14 cellular contexts compared by ENCODE assay signal in genomic region chr6:110158479-110158878, GRCh38. TPM values are rescaled to one million over a fixed set of nuclear protein-coding genes. Genes with fewer than 3 reads are reported as not detected.
DNase-seq lines count a peak whose midpoint lies in the region; ATAC-seq and TF ChIP-seq lines count a peak whose summit lies in the region.
"Had no signal": no experiment of that assay in that cellular context is flagged by ENCODE, and none has a peak within 500 bp of the region (broad histone marks: within the 10 kb centered on the region; RNA-seq: fewer than 3 reads in every experiment).

No MANE protein-coding gene starts in this region.

- peak; percentile 6 for DNase-seq in HT1080 (ENCODE audit: low read depth)
- DNase-seq in RWPE1 (ENCODE audit: low spot score): peak; percentile 16
- DNase-seq in endodermal cell: no peak
- DNase-seq in iris pigment epithelial cell (ENCODE audit: low read depth): peak; percentile 21
- no peak for DNase-seq in type B pancreatic cell (ENCODE audit: extremely low spot score, unreplicated experiment)
- no peak for DNase-seq in HT-29 (ENCODE audit: low spot score)
- DNase-seq: BE2C; CD4-positive, alpha-beta memory T cell; DMS79; GDM1 had no signal

- no peaks in the 10 kb centered on the region for H3K27me3 ChIP-seq in endodermal cell (ENCODE audit: control insufficient read depth, insufficient read depth, low read length, poor library complexity, severe bottlenecking)
- H3K27me3 ChIP-seq: BE2C had no signal

- H3K4me1 Mint-ChIP-seq in endodermal cell (peaks cover 5% of the 10 kb centered on the region), type B pancreatic cell (ENCODE audit: unreplicated experiment) (no peaks in the 10 kb centered on the region)
- H3K4me1 Mint-ChIP-seq: CD4-positive, alpha-beta memory T cell had no signal

- H3K4me3 ChIP-seq in endodermal cell (ENCODE audit: low read length): peak overlapping the region; percentile 42

- WGBS in endodermal cell (ENCODE audit: insufficient coverage in 1 of 2, insufficient read length in 1 of 2), 2 experiments: 100% methylated on average over 1 of the region's 1 CpG

- POLR2A ChIA-PET in RWPE1 (lab: Yijun Ruan, JAX; ENCODE audit: low non-redundant PET): no interaction called here

- H3K36me3 Mint-ChIP-seq in endodermal cell (ENCODE audit: low read depth) (peaks cover 13% of the 10 kb centered on the region), type B pancreatic cell (peaks cover 18% of the 10 kb centered on the region)
- H3K36me3 Mint-ChIP-seq: CD4-positive, alpha-beta memory T cell had no signal

- H3K9me3 ChIP-seq in endodermal cell (ENCODE audit: control insufficient read depth, low read length): peaks cover 13% of the 10 kb centered on the region
- H3K9me3 ChIP-seq: BE2C had no signal

- TF ChIP-seq CTCF in RWPE1 (conservative IDR thresholded peaks at IDR 0.05; ENCODE audit: low read depth): no peak
- TF ChIP-seq CTCF in endodermal cell (conservative IDR thresholded peaks at IDR 0.05): no peak
- TF ChIP-seq CTCF in type B pancreatic cell (conservative IDR thresholded peaks at IDR 0.05): no peak

- H3K9me3 Mint-ChIP-seq in endodermal cell (peaks cover 12% of the 10 kb centered on the region), type B pancreatic cell (peaks cover under 1% of the 10 kb centered on the region)

- H3K27ac Mint-ChIP-seq in endodermal cell: no peak overlapping the region
- H3K27ac Mint-ChIP-seq in type B pancreatic cell: no peak overlapping the region
- H3K27ac Mint-ChIP-seq: CD4-positive, alpha-beta memory T cell had no signal

- CTCF ChIA-PET in RWPE1 (lab: Yijun Ruan, JAX): interaction anchor here (1.1 kb wide), 1 partner anchor 20 kb away, joined by 3 read pairs; no protein-coding TSS in a partner anchor

- H3K27me3 Mint-ChIP-seq in endodermal cell (ENCODE audit: insufficient read depth) (no peaks in the 10 kb centered on the region), type B pancreatic cell (no peaks in the 10 kb centered on the region)

- H3K4me3 Mint-ChIP-seq in endodermal cell (no peak overlapping the region), type B pancreatic cell (no peak overlapping the region)
- H3K4me3 Mint-ChIP-seq: CD4-positive, alpha-beta memory T cell had no signal

- H3K27ac ChIP-seq in RWPE1: no peak overlapping the region
- H3K27ac ChIP-seq in endodermal cell (ENCODE audit: low read depth, low read length): no peak overlapping the region
- H3K27ac ChIP-seq: C4-2B had no signal

- H3K9ac ChIP-seq in endodermal cell (ENCODE audit: extremely low read depth, low read length, poor library complexity, severe bottlenecking): no peak overlapping the region

- ATAC-seq in GM21390 (IDR thresholded peaks at IDR 0.05; ENCODE audit: unreplicated experiment): no peak
- ATAC-seq: HCT116, HepG2 had no signal

- H3K36me3 ChIP-seq in endodermal cell (ENCODE audit: control insufficient read depth, insufficient read depth, low read length): peaks cover 9% of the 10 kb centered on the region
- H3K36me3 ChIP-seq: BE2C had no signal

- no peaks in the 10 kb centered on the region for H3K4me1 ChIP-seq in endodermal cell (ENCODE audit: control insufficient read depth, insufficient read depth, low read length)

RNA-seq across cellular contexts. Expression of gene WASF1, which starts 21.0 kb away (rescaled TPM):
- 12.1 and 14.2 TPM in 2 replicates for total RNA-seq in HT1080 (2014; rRNA removed; shearing (Covaris generic))
- polyA plus RNA-seq in HT1080 (2015; cell fraction: cytosol; rRNA removed): 38.9 and 39.7 TPM in 2 replicates
- 21.4 and 21.6 TPM in 2 replicates for polyA plus RNA-seq in HT1080 (2015; cell fraction: nucleus; rRNA removed)
- 10 to 100 TPM; 31.1 to 35.3 TPM for total RNA-seq in endodermal cell
- polyA plus RNA-seq in endodermal cell (2013, experiment 1 of 2): 97.1 TPM
- polyA plus RNA-seq in endodermal cell (2013, experiment 2 of 2): 82.4 TPM
- 17.7 and 120 TPM in 2 replicates for total RNA-seq in type B pancreatic cell (ENCODE audit: low replicate concordance)
- total RNA-seq in HT-29 (2014; rRNA removed; shearing (Covaris generic)): 2.6 and 3.4 TPM in 2 replicates

RNA-seq across cellular contexts. Expression of gene CDC40, which starts 21.7 kb away (rescaled TPM):
- total RNA-seq in HT1080 (2014; rRNA removed; shearing (Covaris generic)): 20.2 and 24.5 TPM in 2 replicates
- 25.2 and 27.9 TPM in 2 replicates for polyA plus RNA-seq in HT1080 (2015; cell fraction: cytosol; rRNA removed)
- polyA plus RNA-seq in HT1080 (2015; cell fraction: nucleus; rRNA removed): 35.9 and 36.5 TPM in 2 replicates
- total RNA-seq in endodermal cell (10 to 100 TPM; 25.7 to 26.8 TPM), type B pancreatic cell (ENCODE audit: low replicate concordance) (18.6 and 42.8 TPM in 2 replicates)
- polyA plus RNA-seq in endodermal cell (2013, experiment 1 of 2): 21.8 TPM
- polyA plus RNA-seq in endodermal cell (2013, experiment 2 of 2): 21.3 TPM
- 7.3 and 8.9 TPM in 2 replicates for total RNA-seq in HT-29 (2014; rRNA removed; shearing (Covaris generic))

Comparison
In these comparisons a context has a peak if more than half of its experiments do, and no peak if none do; other contexts are left out.
1. DNase-seq: peak in HT1080 (single experiment), RWPE1 (single experiment) and iris pigment epithelial cell (single experiment); none in endodermal cell (single experiment), type B pancreatic cell (single experiment) and HT-29 (single experiment).